In the genomic region with DNA sequence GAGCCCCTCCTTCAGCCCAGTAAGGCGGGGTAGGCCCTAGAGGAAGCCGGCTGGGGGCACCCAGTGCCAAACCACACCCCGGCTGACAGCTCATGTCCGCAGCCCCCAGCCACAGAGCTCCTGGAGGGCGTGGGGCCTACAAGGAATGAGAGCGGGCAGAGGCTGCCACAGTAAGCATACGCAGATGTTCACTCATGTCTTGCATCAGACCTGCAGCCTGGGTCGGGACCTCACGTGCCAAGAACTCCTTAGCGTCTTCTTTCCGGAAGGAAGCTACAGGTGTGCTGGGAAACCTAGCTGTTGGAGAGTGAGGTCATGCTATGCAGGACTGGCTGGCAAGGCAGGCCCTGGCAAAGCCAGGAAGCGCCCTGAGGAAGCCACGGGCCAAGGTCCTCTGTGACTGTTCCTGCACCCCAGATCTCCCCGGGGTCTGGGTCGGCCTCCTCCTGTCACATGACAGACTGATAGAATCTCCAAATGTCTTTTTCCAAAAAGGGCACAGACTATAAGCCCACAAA, we compare ENCODE assay signal across 8 cellular contexts. TPM values are rescaled to one million over a fixed set of nuclear protein-coding genes. Genes with fewer than 3 reads are reported as not detected.
DNase-seq lines count a peak whose midpoint lies in the region; ATAC-seq, FAIRE-seq and TF ChIP-seq lines count a peak whose summit lies in the region.

No MANE protein-coding gene starts in this region.

- H3K79me2 ChIP-seq in MM.1S (ENCODE audit: low read length) (peaks cover 71% of the 10 kb centered on the region), GM12878 (ENCODE audit: control insufficient read depth, insufficient read depth, low read length) (peaks cover 67% of the 10 kb centered on the region)

- no peaks in the 10 kb centered on the region for H3K36me3 Mint-ChIP-seq in memory B cell

- peak overlapping the region; percentile 71 for H3K4me3 Mint-ChIP-seq in memory B cell

- no peaks in the 10 kb centered on the region for H3K36me3 ChIP-seq in MM.1S (replicated peaks; ENCODE audit: insufficient read depth, low read length)
- H3K36me3 ChIP-seq in GM12878 (ENCODE audit: control insufficient read depth in 2 of 2, insufficient read depth in 2 of 2, low read length in 1 of 2) = peaks cover 0 to 8% of the 10 kb centered on the region in 2 experiments; a peak in 2 of 4 replicates

- H3K27me3 ChIP-seq in MM.1S (replicated peaks; ENCODE audit: insufficient read depth, low read length) = no peaks in the 10 kb centered on the region
- no peaks in the 10 kb centered on the region for H3K27me3 ChIP-seq in GM12878 (replicated peaks in 1 of 2; ENCODE audit: control insufficient read depth in 2 of 2, insufficient read depth in 2 of 2, low read length in 1 of 2)

- no peak overlapping the region for H2AFZ ChIP-seq in MM.1S (ENCODE audit: low read length)
- H2AFZ ChIP-seq in GM12878 (ENCODE audit: control insufficient read depth, low read depth, low read length) = no peak overlapping the region

- POLR2A ChIA-PET in GM12878 (lab: Charles Lee) = interaction anchor here (0.6 to 2.2 kb wide), 5 partner anchors 12 to 147 kb away, joined by 3 to 14 read pairs (median 7); a partner anchor contains a TSS

- CTCF ChIA-PET in GM12878 (lab: Yijun Ruan, JAX) = interaction anchor here (0.7 to 1.4 kb wide), 5 partner anchors 9 to 132 kb away, joined by 3 to 8 read pairs (median 3); no protein-coding TSS in a partner anchor

- in situ Hi-C loops in GM12878 (cut with MboI) = no loop called here

- TSS peak; percentile 85 for BruUV-seq in GM12878 (replicated peaks; lab: Mats Ljungman, UMichigan)

- no peaks in the 10 kb centered on the region for H3K27me3 Mint-ChIP-seq in memory B cell

- peaks cover 36% of the 10 kb centered on the region for H3K4me1 Mint-ChIP-seq in memory B cell

- H3K9me3 Mint-ChIP-seq in memory B cell = no peaks in the 10 kb centered on the region

- H3K4me3 ChIP-seq in MM.1S (ENCODE audit: low read length) (peak overlapping the region; percentile 92), GM12878 (peak overlapping the region; percentile 100)

- no peaks in the 10 kb centered on the region for H3F3A ChIP-seq in MM.1S (ENCODE audit: insufficient read depth, low read length)

- RAD21 ChIA-PET in GM12878 (lab: Charles Lee; ENCODE audit: unreplicated experiment) = interaction anchor here (1.0 to 1.3 kb wide), 2 partner anchors 17 to 43 kb away, joined by 3 read pairs; a partner anchor contains a TSS

- TF ChIP-seq EP300 in GM12878 (IDR thresholded peaks at IDR 0.05; ENCODE audit: borderline replicate concordance in 1 of 2, control insufficient read depth in 1 of 2, low read depth in 2 of 2, low read length in 2 of 2) = no peak

- H3K9me2 ChIP-seq in MM.1S (replicated peaks; ENCODE audit: insufficient read depth, low read length) = no peaks in the 10 kb centered on the region

- no peak for TF ChIP-seq RAD21 in GM12878 (IDR thresholded peaks at IDR 0.05; ENCODE audit: insufficient read depth, low read depth, low read length)

- peak overlapping the region; percentile 26 for H3K27ac Mint-ChIP-seq in memory B cell

- SMC1A ChIA-PET in GM12878 (lab: Charles Lee; ENCODE audit: uncharacterized antibody, unreplicated experiment) = interaction anchor here (1.1 to 1.9 kb wide), 3 partner anchors 27 to 147 kb away, joined by 3 to 5 read pairs (median 3); a partner anchor contains a TSS

- H3K9me3 ChIP-seq in MM.1S (replicated peaks; ENCODE audit: insufficient read depth, low read length) (no peaks in the 10 kb centered on the region), GM12878 (replicated peaks; ENCODE audit: control insufficient read depth, insufficient read depth, low read length) (no peaks in the 10 kb centered on the region)

- intact Hi-C loops in GM12878 (cut with micrococcal nuclease; ENCODE audit: unreplicated experiment) = loop anchor here (5.0 kb wide), 1 partner anchor 144 kb away; no protein-coding TSS in a partner anchor

- H3K4me2 ChIP-seq in MM.1S (ENCODE audit: low read depth, low read length) (peak overlapping the region; percentile 96), GM12878 (ENCODE audit: control insufficient read depth, insufficient read depth) (peak overlapping the region; percentile 98)

- peak overlapping the region; percentile 47; the same call in 1 of the 2 replicates for H3K27ac ChIP-seq in MM.1S (ENCODE audit: low read length)
- H3K27ac ChIP-seq in GM12878 (ENCODE audit: control insufficient read depth, insufficient read depth) = peak overlapping the region; percentile 89

- H3K9ac ChIP-seq in MM.1S (ENCODE audit: low read length) (peak overlapping the region; percentile 89), GM12878 (ENCODE audit: control insufficient read depth, insufficient read depth, low read length) (peak overlapping the region; percentile 92)

- TF ChIP-seq POLR2A in GM12878 (IDR thresholded peaks at IDR 0.05; ENCODE audit: low read depth, low read length) = 0 out of 2 replicates have a peak, but pooled peaks have one; percentile 32

- FAIRE-seq in GM12878 (lab: Jason Lieb, UNC) = no peak

- peaks cover 6% of the 10 kb centered on the region; the same call in 1 of the 2 replicates for H4K20me1 ChIP-seq in MM.1S (ENCODE audit: insufficient read depth, low read length)
- peaks cover 6% of the 10 kb centered on the region for H4K20me1 ChIP-seq in GM12878 (ENCODE audit: control insufficient read depth, insufficient read depth)

- TF ChIP-seq CTCF in MM.1S (IDR thresholded peaks at IDR 0.05; ENCODE audit: low read length) (no peak), GM12878 (IDR thresholded peaks at IDR 0.05 in 2 of 3, conservative IDR thresholded peaks at IDR 0.05 in 1 of 3; ENCODE audit: control insufficient read depth in 2 of 3, extremely low read depth in 1 of 3, insufficient read depth in 1 of 3, low read depth in 3 of 3, low read length in 3 of 3) (no peak)

- ATAC-seq in GM12878 (peak; percentile 6; the same call in 1 of the 3 replicates), memory B cell (ENCODE audit: low read depth) (no peak), HG02798 (IDR thresholded peaks at IDR 0.05; ENCODE audit: poor library complexity, unreplicated experiment) (no peak)

- peaks cover 17% of the 10 kb centered on the region; the same call in 1 of the 2 replicates for H3K4me1 ChIP-seq in MM.1S (ENCODE audit: low read length)
- peaks cover 22% of the 10 kb centered on the region for H3K4me1 ChIP-seq in GM12878 (ENCODE audit: control insufficient read depth, insufficient read depth, low read length)

- peak; percentile 88 for DNase-seq in DMS53 (lab: John Stamatoyannopoulos, UW)
- DNase-seq in MM.1S = no peak
- no peak for DNase-seq in GM12878 (ENCODE audit: low read depth, low spot score)
- no peak for DNase-seq in memory B cell (ENCODE audit: low spot score in 2 of 2)
- DNase-seq in globus pallidus (ENCODE audit: low spot score) = no peak
- no peak for DNase-seq in NCI-H146 (lab: John Stamatoyannopoulos, UW)
- no peak for DNase-seq in cortex of kidney (lab: John Stamatoyannopoulos, UW)

- 2% methylated on average over 15 of the region's 15 CpGs for WGBS in GM12878 (ENCODE audit: insufficient coverage, insufficient replicate concordance, low lambda C conversion rate, missing lambda C conversion rate)

RNA-seq across cellular contexts. Expression of a gene that starts 1.6 kb away (rescaled TPM):
- 23.8 and 28.6 TPM in 2 replicates for total RNA-seq in GM12878 (2013; cell fraction: nucleolus; rRNA removed)
- 14.7 and 20.6 TPM in 2 replicates for total RNA-seq in GM12878 (2014; rRNA removed)
- 11.0 and 14.4 TPM in 2 replicates for total RNA-seq in GM12878 (2014; rRNA removed; fragmentation: Illumina TruSeq; extraction: Trizol)
- total RNA-seq in GM12878 (2021) = 71.3 and 74.0 TPM in 2 replicates
- 5.9 TPM for polyA plus RNA-seq in GM12878 (2011; ENCODE audit: low read depth)
- 4.7 and 12.7 TPM in 2 replicates for polyA plus RNA-seq in GM12878 (2011; rRNA removed)
- 26.7 and 35.4 TPM in 2 replicates for polyA plus RNA-seq in GM12878 (2011; cell fraction: cytosol; rRNA removed)
- 102 and 139 TPM in 2 replicates for polyA plus RNA-seq in GM12878 (2011; cell fraction: nucleus; rRNA removed)
- polyA plus RNA-seq in GM12878 (2012) = 21.2 and 28.2 TPM in 2 replicates
- polyA plus RNA-seq in GM12878 (2014; fragmentation: Illumina TruSeq; extraction: Trizol) = 5.8 and 14.4 TPM in 2 replicates
- under 1 TPM; 0.08 to 0.84 TPM for polyA plus RNA-seq in GM12878 (2014; fragmentation: Nextera tagmentation; extraction: Ambion mirVana)
- 53.8 and 70.0 TPM in 2 replicates for polyA plus RNA-seq in GM12878 (2014; rRNA removed)
- 10 to 100 TPM in 1 of 2 experiments, 1 to 10 TPM in 1; 8.0 to 19.4 TPM for polyA plus RNA-seq in GM12878 (2016; fragmentation: Nextera tagmentation; extraction: Ambion mirVana)
- 8.7 and 17.7 TPM in 2 replicates for polyA minus RNA-seq in GM12878 (2011; rRNA and poly(A)+ RNA removed)
- polyA minus RNA-seq in GM12878 (2011; cell fraction: cytosol; rRNA and poly(A)+ RNA removed) = 19.8 and 21.5 TPM in 2 replicates
- 12.5 and 23.1 TPM in 2 replicates for polyA minus RNA-seq in GM12878 (2011; cell fraction: nucleus; rRNA and poly(A)+ RNA removed)

RNA-seq across cellular contexts. Expression of a gene that starts 11.5 kb away (rescaled TPM):
- not detected in 2 replicates for total RNA-seq in GM12878 (2013; cell fraction: nucleolus; rRNA removed)
- 0.23 and 0.33 TPM in 2 replicates for total RNA-seq in GM12878 (2014; rRNA removed)
- 0.67 TPM in 1 of 2 replicates, not detected in the other for total RNA-seq in GM12878 (2014; rRNA removed; fragmentation: Illumina TruSeq; extraction: Trizol)
- total RNA-seq in GM12878 (2021) = 0.85 and 1.3 TPM in 2 replicates
- polyA plus RNA-seq in GM12878 (2011; ENCODE audit: low read depth) = not detected
- polyA plus RNA-seq in GM12878 (2011; rRNA removed) = not detected in 2 replicates
- 0.10 TPM in 1 of 2 replicates, not detected in the other for polyA plus RNA-seq in GM12878 (2011; cell fraction: cytosol; rRNA removed)
- 0.21 and 0.67 TPM in 2 replicates for polyA plus RNA-seq in GM12878 (2011; cell fraction: nucleus; rRNA removed)
- 0.16 and 0.22 TPM in 2 replicates for polyA plus RNA-seq in GM12878 (2012)
- polyA plus RNA-seq in GM12878 (2014; fragmentation: Illumina TruSeq; extraction: Trizol) = not detected in 2 replicates
- polyA plus RNA-seq in GM12878 (2014; fragmentation: Nextera tagmentation; extraction: Ambion mirVana) = not detected
- 0.24 TPM in 1 of 2 replicates, not detected in the other for polyA plus RNA-seq in GM12878 (2014; rRNA removed)
- polyA plus RNA-seq in GM12878 (2016; fragmentation: Nextera tagmentation; extraction: Ambion mirVana) = 1 to 10 TPM; 1.4 to 2.5 TPM
- not detected in 2 replicates for polyA minus RNA-seq in GM12878 (2011; rRNA and poly(A)+ RNA removed)
- not detected in 2 replicates for polyA minus RNA-seq in GM12878 (2011; cell fraction: cytosol; rRNA and poly(A)+ RNA removed)
- polyA minus RNA-seq in GM12878 (2011; cell fraction: nucleus; rRNA and poly(A)+ RNA removed) = not detected in 2 replicates

RNA-seq across cellular contexts. Expression of a gene that starts 18.3 kb away (rescaled TPM):
- total RNA-seq in GM12878 (2013; cell fraction: nucleolus; rRNA removed) = 4.2 and 4.8 TPM in 2 replicates
- total RNA-seq in GM12878 (2014; rRNA removed) (14.8 and 18.1 TPM in 2 replicates), GM12878 (2014; rRNA removed; fragmentation: Illumina TruSeq; extraction: Trizol) (5.9 and 6.0 TPM in 2 replicates), GM12878 (2021) (14.1 and 16.4 TPM in 2 replicates)
- polyA plus RNA-seq in GM12878 (2011; ENCODE audit: low read depth) = 5.6 TPM
- polyA plus RNA-seq in GM12878 (2011; rRNA removed) (7.4 and 10.5 TPM in 2 replicates), GM12878 (2014; fragmentation: Illumina TruSeq; extraction: Trizol) (3.4 and 7.2 TPM in 2 replicates), GM12878 (2014; fragmentation: Nextera tagmentation; extraction: Ambion mirVana) (1 to 10 TPM; 1.2 to 2.0 TPM), GM12878 (2014; rRNA removed) (13.8 and 13.9 TPM in 2 replicates), GM12878 (2016; fragmentation: Nextera tagmentation; extraction: Ambion mirVana) (1 to 10 TPM; 3.5 to 5.6 TPM)
- polyA plus RNA-seq in GM12878 (2011; cell fraction: cytosol; rRNA removed) = 12.2 and 16.5 TPM in 2 replicates
- 33.9 and 40.8 TPM in 2 replicates for polyA plus RNA-seq in GM12878 (2011; cell fraction: nucleus; rRNA removed)
- 11.9 and 13.4 TPM in 2 replicates for polyA plus RNA-seq in GM12878 (2012)
- 6.7 and 10.8 TPM in 2 replicates for polyA minus RNA-seq in GM12878 (2011; rRNA and poly(A)+ RNA removed)
- polyA minus RNA-seq in GM12878 (2011; cell fraction: cytosol; rRNA and poly(A)+ RNA removed) = 4.5 and 4.8 TPM in 2 replicates
- polyA minus RNA-seq in GM12878 (2011; cell fraction: nucleus; rRNA and poly(A)+ RNA removed) = 5.8 and 8.3 TPM in 2 replicates

RNA-seq across cellular contexts. Expression of a gene that starts 18.6 kb away (rescaled TPM):
- total RNA-seq in GM12878 (2013; cell fraction: nucleolus; rRNA removed) = 0.71 TPM in 1 of 2 replicates, not detected in the other
- 0.06 TPM in 1 of 2 replicates, not detected in the other for total RNA-seq in GM12878 (2014; rRNA removed)
- not detected in 2 replicates for total RNA-seq in GM12878 (2014; rRNA removed; fragmentation: Illumina TruSeq; extraction: Trizol)
- 0.31 and 0.51 TPM in 2 replicates for total RNA-seq in GM12878 (2021)
- polyA plus RNA-seq in GM12878 (2011; ENCODE audit: low read depth) = not detected
- 0.05 TPM in 1 of 2 replicates, not detected in the other for polyA plus RNA-seq in GM12878 (2011; rRNA removed)
- 0.04 and 0.15 TPM in 2 replicates for polyA plus RNA-seq in GM12878 (2011; cell fraction: cytosol; rRNA removed)
- 0.78 and 0.98 TPM in 2 replicates for polyA plus RNA-seq in GM12878 (2011; cell fraction: nucleus; rRNA removed)
- 0.15 and 0.42 TPM in 2 replicates for polyA plus RNA-seq in GM12878 (2012)
- polyA plus RNA-seq in GM12878 (2014; fragmentation: Illumina TruSeq; extraction: Trizol) = 0.06 TPM in 1 of 2 replicates, not detected in the other
- not detected for polyA plus RNA-seq in GM12878 (2014; fragmentation: Nextera tagmentation; extraction: Ambion mirVana)
- not detected in 2 replicates for polyA plus RNA-seq in GM12878 (2014; rRNA removed)
- polyA plus RNA-seq in GM12878 (2016; fragmentation: Nextera tagmentation; extraction: Ambion mirVana) = under 1 TPM; 0.10 to 0.19 TPM
- polyA minus RNA-seq in GM12878 (2011; rRNA and poly(A)+ RNA removed) = not detected in 2 replicates
- 0.62 TPM in 1 of 2 replicates, not detected in the other for polyA minus RNA-seq in GM12878 (2011; cell fraction: cytosol; rRNA and poly(A)+ RNA removed)
- not detected in 2 replicates for polyA minus RNA-seq in GM12878 (2011; cell fraction: nucleus; rRNA and poly(A)+ RNA removed)

RNA-seq across cellular contexts. Expression of a gene that starts 24.1 kb away (rescaled TPM):
- 8.2 and 9.5 TPM in 2 replicates for total RNA-seq in GM12878 (2013; cell fraction: nucleolus; rRNA removed)
- 36.6 and 38.2 TPM in 2 replicates for total RNA-seq in GM12878 (2014; rRNA removed)
- 19.8 and 20.7 TPM in 2 replicates for total RNA-seq in GM12878 (2014; rRNA removed; fragmentation: Illumina TruSeq; extraction: Trizol)
- total RNA-seq in GM12878 (2021) = 46.2 and 46.7 TPM in 2 replicates
- 7.5 TPM for polyA plus RNA-seq in GM12878 (2011; ENCODE audit: low read depth)
- 13.7 and 24.3 TPM in 2 replicates for polyA plus RNA-seq in GM12878 (2011; rRNA removed)
- 19.6 and 29.9 TPM in 2 replicates for polyA plus RNA-seq in GM12878 (2011; cell fraction: cytosol; rRNA removed)
- 22.6 and 24.0 TPM in 2 replicates for polyA plus RNA-seq in GM12878 (2011; cell fraction: nucleus; rRNA removed)
- polyA plus RNA-seq in GM12878 (2012) = 37.0 and 38.1 TPM in 2 replicates
- polyA plus RNA-seq in GM12878 (2014; fragmentation: Illumina TruSeq; extraction: Trizol) = 4.8 and 19.7 TPM in 2 replicates
- polyA plus RNA-seq in GM12878 (2014; fragmentation: Nextera tagmentation; extraction: Ambion mirVana) = 1 to 10 TPM; 2.4 to 9.2 TPM
- polyA plus RNA-seq in GM12878 (2014; rRNA removed) = 46.4 and 62.0 TPM in 2 replicates
- polyA plus RNA-seq in GM12878 (2016; fragmentation: Nextera tagmentation; extraction: Ambion mirVana) = 10 to 100 TPM; 55.8 to 57.7 TPM
- 6.9 and 9.4 TPM in 2 replicates for polyA minus RNA-seq in GM12878 (2011; rRNA and poly(A)+ RNA removed)
- polyA minus RNA-seq in GM12878 (2011; cell fraction: cytosol; rRNA and poly(A)+ RNA removed) = 13.5 and 13.9 TPM in 2 replicates
- polyA minus RNA-seq in GM12878 (2011; cell fraction: nucleus; rRNA and poly(A)+ RNA removed) = 11.5 and 12.6 TPM in 2 replicates
